8 cellular contexts compared by ENCODE assay signal in genomic region chr1:70220517-70221240, GRCh38. TPM values are rescaled to one million over a fixed set of nuclear protein-coding genes. Genes with fewer than 3 reads are reported as not detected.
DNase-seq lines count a peak whose midpoint lies in the region; ATAC-seq and TF ChIP-seq lines count a peak whose summit lies in the region.

No MANE protein-coding gene starts in this region.

- peaks cover 20% of the 10 kb centered on the region; the same call in 1 of the 2 replicates for H4K20me1 ChIP-seq in HCT116 (ENCODE audit: insufficient read depth)

- no peak for TF ChIP-seq RAD21 in HCT116 (IDR thresholded peaks at IDR 0.05; ENCODE audit: low read depth)

- WGBS in esophagus squamous epithelium, 2 donors = 24 to 46% methylated on average over 10 to 15 of the region's 17 CpGs
- 55 to 57% methylated on average over 17 of the region's 17 CpGs for WGBS in sigmoid colon, 2 donors

- intact Hi-C loops in HCT116 (cut with micrococcal nuclease) = loop anchor here (1.0 to 10.0 kb wide), 2 partner anchors 14 to 194 kb away; partner anchors contain the start of gene CTH
- intact Hi-C loops in esophagus squamous epithelium (cut with DNase I) = no loop called here
- intact Hi-C loops in sigmoid colon (cut with DNase I) = loop anchor here (2.0 kb wide), 2 partner anchors 14 to 134 kb away; partner anchors contain the start of gene ANKRD13C

- H3K36me3 ChIP-seq in HCT116 (ENCODE audit: control insufficient read depth in 1 of 2, insufficient read depth in 2 of 2, low read length in 2 of 2) (peaks cover 16 to 24% of the 10 kb centered on the region in 2 experiments; a peak in 3 of 4 replicates), esophagus squamous epithelium (peaks cover 0 to 45% (median 0%) of the 10 kb centered on the region in 3 donors), sigmoid colon (peaks cover 0 to 34% (median 4%) of the 10 kb centered on the region in 4 donors)

- H2AFZ ChIP-seq in HCT116 (ENCODE audit: low read depth, low read length, poor library complexity, severe bottlenecking) = peak overlapping the region; percentile 37

- peaks cover 4 to 16% of the 10 kb centered on the region in 2 experiments; a peak in 3 of 4 replicates for H3K4me1 ChIP-seq in HCT116 (ENCODE audit: control insufficient read depth in 1 of 2, insufficient read depth in 2 of 2, low read length in 2 of 2)
- H3K4me1 ChIP-seq in esophagus squamous epithelium = peaks cover 0 to 45% (median 29%) of the 10 kb centered on the region in 3 donors
- peaks cover 0 to 46% (median 40%) of the 10 kb centered on the region in 4 donors for H3K4me1 ChIP-seq in sigmoid colon

- POLR2A ChIA-PET in HCT116 (lab: Charles Lee) = interaction anchor here (0.8 to 1.3 kb wide), 5 partner anchors 11 to 223 kb away, joined by 3 to 8 read pairs (median 3); partner anchors contain the start of gene LRRC40

- H3K9me3 ChIP-seq in HCT116 (ENCODE audit: control insufficient read depth in 1 of 2, insufficient read depth in 1 of 2, low read depth in 1 of 2, low read length in 2 of 2) (no peaks in the 10 kb centered on the region), esophagus squamous epithelium (no peaks in the 10 kb centered on the region), sigmoid colon (no peaks in the 10 kb centered on the region)

- ATAC-seq in GM18508 (IDR thresholded peaks at IDR 0.05; ENCODE audit: insufficient read depth, unreplicated experiment) (peak; percentile 16), HCT116 (peak; percentile 8; the same call in 1 of the 2 replicates)

- H3K9ac ChIP-seq in HCT116 (ENCODE audit: low read length) = peak overlapping the region; percentile 89

- no peak for TF ChIP-seq EP300 in sigmoid colon (IDR thresholded peaks at IDR 0.05)

- CTCF ChIA-PET in HCT116 (lab: Charles Lee) = interaction anchor here (0.6 to 0.9 kb wide), 2 partner anchors 29 to 87 kb away, joined by 3 read pairs; no protein-coding TSS in a partner anchor

- no peak for DNase-seq in HCT116 (ENCODE audit: low read depth, low spot score)
- peak; percentile 3 for DNase-seq in RPMI7951 (ENCODE audit: low read depth)
- DNase-seq in esophagus squamous epithelium (lab: John Stamatoyannopoulos, UW) = no peak
- DNase-seq in sigmoid colon = no peak
- no peak for DNase-seq in NK-92 (lab: John Stamatoyannopoulos, UW; ENCODE audit: unreplicated experiment)
- DNase-seq in GDM1 (lab: John Stamatoyannopoulos, UW) = no peak
- no peak for DNase-seq in NCI-H526 treated with DMSO at 0.1 percent for 48 hours (lab: John Stamatoyannopoulos, UW)

- TF ChIP-seq POLR2A in HCT116 (IDR thresholded peaks at IDR 0.05; ENCODE audit: borderline replicate concordance, extremely low read depth, insufficient read depth, insufficient read length) (no peak), esophagus squamous epithelium (IDR thresholded peaks at IDR 0.05) (no peak), sigmoid colon (IDR thresholded peaks at IDR 0.05) (no peak)

- H3K4me3 ChIP-seq in HCT116 (replicated peaks in 1 of 2; ENCODE audit: low read depth in 1 of 2, low read length in 2 of 2) (peak overlapping the region; percentile 74 to 78), esophagus squamous epithelium (peak overlapping the region; percentile 73 to 84 (median 76)), sigmoid colon (peak overlapping the region; percentile 68 to 83 (median 73))

- H3K27ac ChIP-seq in HCT116 (ENCODE audit: low read depth, low read length) (peak overlapping the region; percentile 96), esophagus squamous epithelium (peak overlapping the region; percentile 60 to 98 (median 96)), sigmoid colon (peak overlapping the region; percentile 87 to 97 (median 96))

- H3K27me3 ChIP-seq in HCT116 (ENCODE audit: insufficient read depth, low read length) (no peaks in the 10 kb centered on the region), esophagus squamous epithelium (no peaks in the 10 kb centered on the region), sigmoid colon (no peaks in the 10 kb centered on the region)

- RAD21 ChIA-PET in HCT116 (lab: Charles Lee; ENCODE audit: low non-redundant PET in 1 of 2, low total read pairs in 2 of 2, uncharacterized antibody in 2 of 2, unreplicated experiment in 2 of 2) = no interaction called here

- no peaks in the 10 kb centered on the region for H3K9me2 ChIP-seq in HCT116 (ENCODE audit: insufficient read depth)

- TF ChIP-seq CTCF in HCT116 (IDR thresholded peaks at IDR 0.05 in 2 of 3, conservative IDR thresholded peaks at IDR 0.05 in 1 of 3; ENCODE audit: borderline replicate concordance in 1 of 3, insufficient read depth in 1 of 3, low read depth in 2 of 3, low read length in 2 of 3) = no peak
- no peak for TF ChIP-seq CTCF in esophagus squamous epithelium (IDR thresholded peaks at IDR 0.05)
- TF ChIP-seq CTCF in sigmoid colon (IDR thresholded peaks at IDR 0.05) = no peak

- peaks cover 97% of the 10 kb centered on the region for H3K79me2 ChIP-seq in HCT116 (ENCODE audit: insufficient read depth, low read length)

- H3K4me2 ChIP-seq in HCT116 (ENCODE audit: low read length) = peak overlapping the region; percentile 75

- TSS peak; percentile 99 for BruUV-seq in HCT116 (replicated peaks; lab: Mats Ljungman, UMichigan)

TF ChIP-seq in HCT116, 20 proteins besides CTCF, POLR2A, EP300 and RAD21 (continues in another document):
- TF ChIP-seq SRF (IDR thresholded peaks at IDR 0.05; ENCODE audit: low read depth) = no peak
- no peak for TF ChIP-seq EZH2phosphoT487 (IDR thresholded peaks at IDR 0.05; ENCODE audit: borderline replicate concordance)
- no peak for TF ChIP-seq ZBTB33 (IDR thresholded peaks at IDR 0.05; ENCODE audit: extremely low read depth, insufficient replicate concordance, low read length)
- TF ChIP-seq YY1 (IDR thresholded peaks at IDR 0.05; ENCODE audit: extremely low read depth, insufficient replicate concordance, low read depth, low read length) = no peak
- no peak for TF ChIP-seq POLR2AphosphoS5 (IDR thresholded peaks at IDR 0.05; ENCODE audit: low read depth, low read length)
- TF ChIP-seq SP1 (IDR thresholded peaks at IDR 0.05; ENCODE audit: low read depth) = no peak
- TF ChIP-seq ELF1 (IDR thresholded peaks at IDR 0.05; ENCODE audit: borderline replicate concordance, low read depth) = no peak
- TF ChIP-seq SIN3A (IDR thresholded peaks at IDR 0.05; ENCODE audit: low read depth) = no peak
- TF ChIP-seq CEBPB (IDR thresholded peaks at IDR 0.05; ENCODE audit: low read depth) = no peak
- no peak for TF ChIP-seq TCF7L2 (IDR thresholded peaks at IDR 0.05; ENCODE audit: borderline replicate concordance, extremely low read depth, insufficient read depth, insufficient read length)
- no peak for TF ChIP-seq EZH2 (IDR thresholded peaks at IDR 0.05)
- TF ChIP-seq CBX3 (IDR thresholded peaks at IDR 0.05; ENCODE audit: low read depth) = no peak
- no peak for TF ChIP-seq FOSL1 (IDR thresholded peaks at IDR 0.05; ENCODE audit: low read depth)
- TF ChIP-seq ATF3 (IDR thresholded peaks at IDR 0.05) = no peak

RNA-seq across cellular contexts. Expression of gene SRSF11, which starts 0.5 kb away (rescaled TPM):
- total RNA-seq in HCT116 (2021; ENCODE audit: unreplicated experiment) = 166 TPM
- 98.4 and 103 TPM in 2 replicates for polyA plus RNA-seq in HCT116 (2012)
- 81.1 and 103 TPM in 2 replicates for total RNA-seq in RPMI7951 (2014; rRNA removed; shearing (Covaris generic))
- total RNA-seq in esophagus squamous epithelium = 100 to 1,000 TPM in 1 of 4 donors, 10 to 100 TPM in 3; 53.5 to 171 (median 83.2) TPM
- total RNA-seq in sigmoid colon = 100 to 1,000 TPM; 156 to 248 (median 176) TPM
- polyA plus RNA-seq in sigmoid colon = 10 to 100 TPM; 34.2 to 87.6 (median 41.2) TPM

RNA-seq across cellular contexts. Expression of gene LRRC40, which starts 15.3 kb away (rescaled TPM):
- total RNA-seq in HCT116 (2021; ENCODE audit: unreplicated experiment) = 13.4 TPM
- polyA plus RNA-seq in HCT116 (2012) = 3.2 and 4.6 TPM in 2 replicates
- 42.7 and 48.8 TPM in 2 replicates for total RNA-seq in RPMI7951 (2014; rRNA removed; shearing (Covaris generic))
- total RNA-seq in esophagus squamous epithelium = 10 to 100 TPM in 3 of 4 donors, 1 to 10 TPM in 1; 5.5 to 15.3 (median 11.8) TPM
- 10 to 100 TPM; 14.0 to 20.7 (median 16.6) TPM for total RNA-seq in sigmoid colon
- 1 to 10 TPM; 7.5 to 9.0 (median 8.4) TPM for polyA plus RNA-seq in sigmoid colon
